In the genomic region with DNA sequence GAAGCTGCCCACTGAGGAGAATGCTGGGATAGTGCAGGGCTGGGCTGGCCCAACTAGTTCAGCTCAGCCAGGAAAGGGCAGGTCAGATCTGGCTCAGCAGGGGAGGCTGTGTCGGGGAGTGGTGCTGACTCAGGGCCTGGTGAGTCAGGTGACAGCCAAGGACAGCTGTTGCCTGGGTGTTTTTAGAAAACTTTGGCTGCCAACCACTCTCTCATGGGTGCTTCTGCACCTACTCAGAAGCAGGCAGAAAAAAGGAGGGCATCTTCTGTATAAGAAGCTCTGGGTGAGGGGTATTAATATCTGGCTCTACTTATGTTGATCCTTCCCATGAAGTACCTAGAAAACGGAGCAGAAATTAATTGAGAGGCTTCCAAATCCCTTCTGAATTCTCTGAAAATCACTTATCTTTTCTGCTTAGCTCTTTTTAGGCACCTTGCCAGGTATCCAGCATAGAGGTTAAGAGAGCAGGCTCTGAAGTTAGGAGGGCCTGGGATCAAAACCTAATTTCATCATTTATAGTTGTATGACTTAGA, we compare ENCODE assay signal across 9 cellular contexts. TPM values are rescaled to one million over a fixed set of nuclear protein-coding genes. Genes with fewer than 3 reads are reported as not detected.
DNase-seq lines count a peak whose midpoint lies in the region; TF ChIP-seq lines count a peak whose summit lies in the region.
"Had no signal": no experiment of that assay in that cellular context is flagged by ENCODE, and none has a peak within 500 bp of the region (broad histone marks: within the 10 kb centered on the region; RNA-seq: fewer than 3 reads in every experiment).

No MANE protein-coding gene starts in this region.

- POLR2A ChIA-PET in CD4-positive, alpha-beta memory T cell (lab: Charles Lee; ENCODE audit: partially characterized antibody) = no interaction called here

- H3K4me3 ChIP-seq in CD4-positive, alpha-beta memory T cell (ENCODE audit: low read length in 2 of 2) = no peak overlapping the region

- H3K27me3 ChIP-seq in CD4-positive, alpha-beta memory T cell (ENCODE audit: insufficient read depth, low read length) = no peaks in the 10 kb centered on the region

- H3K4me3 Mint-ChIP-seq in progenitor cell of endocrine pancreas (ENCODE audit: low read depth) (no peak overlapping the region), endothelial cell (ENCODE audit: unreplicated experiment) (no peak overlapping the region)
- H3K4me3 Mint-ChIP-seq in CD4-positive, alpha-beta memory T cell = no peak overlapping the region
- H3K4me3 Mint-ChIP-seq: T-helper 1 cell treated with Interleukin-12 subunit alpha and Interleukin-12 subunit beta and Interleukin-4 antibody, amounts not matched to agents 30 μg/mL and 1 μg/mL, for 36 hours had no signal

- H3K27ac Mint-ChIP-seq in progenitor cell of endocrine pancreas = peak overlapping the region; percentile 23
- no peak overlapping the region for H3K27ac Mint-ChIP-seq in CD4-positive, alpha-beta memory T cell
- H3K27ac Mint-ChIP-seq in endothelial cell (ENCODE audit: unreplicated experiment) = no peak overlapping the region
- H3K27ac Mint-ChIP-seq: T-helper 1 cell treated with Interleukin-12 subunit alpha and Interleukin-12 subunit beta and Interleukin-4 antibody, amounts not matched to agents 30 μg/mL and 1 μg/mL, for 36 hours had no signal

- H3K36me3 Mint-ChIP-seq in progenitor cell of endocrine pancreas (ENCODE audit: insufficient read depth) = no peaks in the 10 kb centered on the region
- H3K36me3 Mint-ChIP-seq in CD4-positive, alpha-beta memory T cell = no peaks in the 10 kb centered on the region
- H3K36me3 Mint-ChIP-seq in endothelial cell (ENCODE audit: low read depth, unreplicated experiment) = no peaks in the 10 kb centered on the region

- H3K4me1 ChIP-seq in CD4-positive, alpha-beta memory T cell (ENCODE audit: insufficient read depth, low read length) = no peaks in the 10 kb centered on the region

- intact Hi-C loops in head of caudate nucleus (cut with DNase I) = no loop called here
- intact Hi-C loops in CD4-positive, alpha-beta memory T cell (cut with micrococcal nuclease) = no loop called here

- H3K36me3 ChIP-seq in CD4-positive, alpha-beta memory T cell (ENCODE audit: insufficient read depth, low read length) = no peaks in the 10 kb centered on the region

- no peaks in the 10 kb centered on the region for H3K9me3 Mint-ChIP-seq in progenitor cell of endocrine pancreas (ENCODE audit: low read depth)
- peaks cover 0 to 2% (median 0%) of the 10 kb centered on the region in 8 donors for H3K9me3 Mint-ChIP-seq in CD4-positive, alpha-beta memory T cell
- no peaks in the 10 kb centered on the region for H3K9me3 Mint-ChIP-seq in endothelial cell (ENCODE audit: unreplicated experiment)
- H3K9me3 Mint-ChIP-seq: T-helper 1 cell treated with Interleukin-12 subunit alpha and Interleukin-12 subunit beta and Interleukin-4 antibody, amounts not matched to agents 30 μg/mL and 1 μg/mL, for 36 hours had no signal

- CTCF ChIA-PET in CD4-positive, alpha-beta memory T cell (lab: Charles Lee; ENCODE audit: partially characterized antibody) = interaction anchor here (1.0 kb wide), 1 partner anchor 165 kb away, joined by 3 read pairs; no protein-coding TSS in a partner anchor

- no peak overlapping the region for H3K27ac ChIP-seq in CD4-positive, alpha-beta memory T cell (ENCODE audit: low read depth, low read length)

- DNase-seq in NCI-H1417 (lab: John Stamatoyannopoulos, UW) (peak; percentile 21 to 61 (median 34)), NCI-H1417 treated with DMSO at 0.1 percent for 48 hours (lab: John Stamatoyannopoulos, UW) (no peak), NCI-H1105 (lab: John Stamatoyannopoulos, UW) (peak; percentile 42), activated T-cell treated with anti-CD3 and anti-CD28 coated beads for 4 hours (peak; percentile 10), head of caudate nucleus (peak in 30 of 42 donors; percentile 15 to 86 (median 42)), progenitor cell of endocrine pancreas (ENCODE audit: low spot score, unreplicated experiment) (no peak), endothelial cell (ENCODE audit: low spot score) (no peak)
- no peak for DNase-seq in CD4-positive, alpha-beta memory T cell

- H3K27me3 Mint-ChIP-seq in progenitor cell of endocrine pancreas = peaks cover 8% of the 10 kb centered on the region
- no peaks in the 10 kb centered on the region for H3K27me3 Mint-ChIP-seq in CD4-positive, alpha-beta memory T cell
- H3K27me3 Mint-ChIP-seq in endothelial cell (ENCODE audit: unreplicated experiment) = peaks cover 3% of the 10 kb centered on the region

- peaks cover 3% of the 10 kb centered on the region for H3K4me1 Mint-ChIP-seq in progenitor cell of endocrine pancreas (ENCODE audit: low read depth)
- H3K4me1 Mint-ChIP-seq in CD4-positive, alpha-beta memory T cell = peaks cover 0 to 3% (median 0%) of the 10 kb centered on the region in 4 donors
- H3K4me1 Mint-ChIP-seq in endothelial cell (ENCODE audit: unreplicated experiment) = peaks cover 3% of the 10 kb centered on the region

- no peak for TF ChIP-seq CTCF in progenitor cell of endocrine pancreas (IDR thresholded peaks at IDR 0.05; ENCODE audit: unreplicated experiment)
- no peak for TF ChIP-seq CTCF in endothelial cell (IDR thresholded peaks at IDR 0.05; ENCODE audit: unreplicated experiment)

- H3K9me3 ChIP-seq in CD4-positive, alpha-beta memory T cell (ENCODE audit: control insufficient read depth in 1 of 2, low read length in 2 of 2) = no peaks in the 10 kb centered on the region

RNA-seq across cellular contexts. Expression of a gene that starts 15.6 kb away (rescaled TPM):
- 106 and 114 TPM in 2 replicates for total RNA-seq in progenitor cell of endocrine pancreas
- total RNA-seq in CD4-positive, alpha-beta memory T cell = 10 to 100 TPM; 67.8 to 77.2 TPM
- 100 to 1,000 TPM; 106 to 108 TPM for polyA plus RNA-seq in CD4-positive, alpha-beta memory T cell
- total RNA-seq in endothelial cell (ENCODE audit: unreplicated experiment) = 130 TPM

RNA-seq across cellular contexts. Expression of a gene that starts 36.0 kb away (rescaled TPM):
- 42.3 TPM in 2 replicates for total RNA-seq in progenitor cell of endocrine pancreas
- 1 to 10 TPM; 4.1 to 5.1 TPM for total RNA-seq in CD4-positive, alpha-beta memory T cell
- polyA plus RNA-seq in CD4-positive, alpha-beta memory T cell = 1 to 10 TPM in 1 of 2 donors, under 1 TPM in 1; 0.46 to 2.8 TPM
- 78.1 TPM for total RNA-seq in endothelial cell (ENCODE audit: unreplicated experiment)

Comparison
In these comparisons a context has a peak if more than half of its experiments do, and no peak if none do; other contexts are left out.
1. DNase-seq: peak in NCI-H1417 (3 of 3), NCI-H1105 (single experiment), activated T-cell treated with anti-CD3 and anti-CD28 coated beads for 4 hours (single experiment) and head of caudate nucleus (30 of 42); none in NCI-H1417 treated with DMSO at 0.1 percent for 48 hours (single experiment), progenitor cell of endocrine pancreas (single experiment), CD4-positive, alpha-beta memory T cell (0 of 5) and endothelial cell (single experiment).